In genomic region chr10:7955446-7955845, GRCh38 we compare ENCODE assay signal across 1 cellular context.
TF ChIP-seq lines count a peak whose summit lies in the region.

No MANE protein-coding gene starts in this region.

TF ChIP-seq in GM23338, 12 proteins besides CTCF, POLR2A, EP300 and RAD21 (continued from another document):
- TF ChIP-seq REST (IDR thresholded peaks at IDR 0.05; ENCODE audit: unreplicated experiment) (no peak), JUNB (IDR thresholded peaks at IDR 0.05; ENCODE audit: unreplicated experiment) (no peak), EZH2phosphoT487 (IDR thresholded peaks at IDR 0.05; ENCODE audit: unreplicated experiment) (no peak), POLR2AphosphoS5 (IDR thresholded peaks at IDR 0.05; ENCODE audit: low read depth) (no peak), STAT1 (IDR thresholded peaks at IDR 0.05; ENCODE audit: unreplicated experiment) (no peak), EZH2 (IDR thresholded peaks at IDR 0.05; ENCODE audit: low read depth, unreplicated experiment) (no peak), CREB1 (CRISPR knock-in tag; IDR thresholded peaks at IDR 0.05; ENCODE audit: low read depth) (no peak), ZNF331 (CRISPR knock-in tag; IDR thresholded peaks at IDR 0.05; ENCODE audit: low read depth) (no peak)
- TF ChIP-seq, protein P1, sequence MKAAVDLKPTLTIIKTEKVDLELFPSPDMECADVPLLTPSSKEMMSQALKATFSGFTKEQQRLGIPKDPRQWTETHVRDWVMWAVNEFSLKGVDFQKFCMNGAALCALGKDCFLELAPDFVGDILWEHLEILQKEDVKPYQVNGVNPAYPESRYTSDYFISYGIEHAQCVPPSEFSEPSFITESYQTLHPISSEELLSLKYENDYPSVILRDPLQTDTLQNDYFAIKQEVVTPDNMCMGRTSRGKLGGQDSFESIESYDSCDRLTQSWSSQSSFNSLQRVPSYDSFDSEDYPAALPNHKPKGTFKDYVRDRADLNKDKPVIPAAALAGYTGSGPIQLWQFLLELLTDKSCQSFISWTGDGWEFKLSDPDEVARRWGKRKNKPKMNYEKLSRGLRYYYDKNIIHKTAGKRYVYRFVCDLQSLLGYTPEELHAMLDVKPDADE (IDR thresholded peaks at IDR 0.05) = no peak
